15 cellular contexts compared by ENCODE assay signal in genomic region chr2:233076749-233077148, GRCh38. TPM values are rescaled to one million over a fixed set of nuclear protein-coding genes. Genes with fewer than 3 reads are reported as not detected.
DNase-seq lines count a peak whose midpoint lies in the region; ATAC-seq and TF ChIP-seq lines count a peak whose summit lies in the region.
"Had no signal": no experiment of that assay in that cellular context is flagged by ENCODE, and none has a peak within 500 bp of the region (broad histone marks: within the 10 kb centered on the region; RNA-seq: fewer than 3 reads in every experiment).

No MANE protein-coding gene starts in this region.

- peak overlapping the region; percentile 99 for H3K27ac ChIP-seq in DOHH2 (ENCODE audit: low read depth, low read length)
- no peak overlapping the region for H3K27ac ChIP-seq in parathyroid adenoma
- H3K27ac ChIP-seq: lower lobe of right lung, SK-N-MC, WERI-Rb-1 had no signal

- no peak for DNase-seq in activated T-helper 2 cell treated with anti-CD3 and anti-CD28 coated beads, Interferon-gamma antibody, Interleukin-2, Interleukin-4, amounts not matched to agents 10 μg/mL and 5 μg/mL and 100 μg/mL, durations not matched to agents 14 hours and 24 hours and 36 hours (ENCODE audit: low spot score)
- DNase-seq in ecto neural progenitor cell (ENCODE audit: low spot score) (no peak), NCI-H2196 treated with DMSO at 0.1 percent for 48 hours (lab: John Stamatoyannopoulos, UW; ENCODE audit: unreplicated experiment) (no peak)
- DNase-seq: lower lobe of right lung, NCI-H2107, WERI-Rb-1 had no signal

- H3K79me2 ChIP-seq in DOHH2 (ENCODE audit: control insufficient read depth, low read length) (peaks cover 64% of the 10 kb centered on the region), Loucy (ENCODE audit: insufficient read depth, low read length) (peaks cover 80% of the 10 kb centered on the region), parathyroid adenoma (no peaks in the 10 kb centered on the region)

- H3K4me2 ChIP-seq in DOHH2 (ENCODE audit: low read length) (peak overlapping the region; percentile 99), Loucy (ENCODE audit: low read depth, low read length, poor library complexity, severe bottlenecking) (peak overlapping the region; percentile 80), parathyroid adenoma (ENCODE audit: low read length) (peak overlapping the region; percentile 13)

- intact Hi-C loops in activated T-helper 2 cell treated with anti-CD3 and anti-CD28 coated beads, Interferon-gamma antibody, Interleukin-2, Interleukin-4, amounts not matched to agents 10 μg/mL and 5 μg/mL and 100 μg/mL, durations not matched to agents 14 hours and 24 hours and 36 hours (cut with micrococcal nuclease), result no loop called here

- H3K9me2 ChIP-seq in DOHH2 (replicated peaks; ENCODE audit: control insufficient read depth, low read length) (no peaks in the 10 kb centered on the region), Loucy (replicated peaks; ENCODE audit: low read depth, low read length) (no peaks in the 10 kb centered on the region)

- peaks cover 40% of the 10 kb centered on the region for H3K36me3 Mint-ChIP-seq in activated T-helper 2 cell treated with anti-CD3 and anti-CD28 coated beads, Interferon-gamma antibody, Interleukin-2, Interleukin-4, amounts not matched to agents 10 μg/mL and 5 μg/mL and 100 μg/mL, durations not matched to agents 14 hours and 24 hours and 36 hours (ENCODE audit: low read depth)

- no peaks in the 10 kb centered on the region for H3K27me3 Mint-ChIP-seq in activated T-helper 2 cell treated with anti-CD3 and anti-CD28 coated beads, Interferon-gamma antibody, Interleukin-2, Interleukin-4, amounts not matched to agents 10 μg/mL and 5 μg/mL and 100 μg/mL, durations not matched to agents 14 hours and 24 hours and 36 hours (ENCODE audit: low read depth)

- no peak overlapping the region for H3K27ac Mint-ChIP-seq in activated T-helper 2 cell treated with anti-CD3 and anti-CD28 coated beads, Interferon-gamma antibody, Interleukin-2, Interleukin-4, amounts not matched to agents 10 μg/mL and 5 μg/mL and 100 μg/mL, durations not matched to agents 14 hours and 24 hours and 36 hours

- peak overlapping the region; percentile 32 for H3K9ac ChIP-seq in Loucy (ENCODE audit: low read depth, low read length, poor library complexity, severe bottlenecking)
- no peak overlapping the region for H3K9ac ChIP-seq in parathyroid adenoma

- peak overlapping the region; percentile 43 for H3K4me3 Mint-ChIP-seq in activated T-helper 2 cell treated with anti-CD3 and anti-CD28 coated beads, Interferon-gamma antibody, Interleukin-2, Interleukin-4, amounts not matched to agents 10 μg/mL and 5 μg/mL and 100 μg/mL, durations not matched to agents 14 hours and 24 hours and 36 hours (ENCODE audit: low read depth)

- no peak for ATAC-seq in HG03378 (IDR thresholded peaks at IDR 0.05; ENCODE audit: unreplicated experiment)
- ATAC-seq in GM18868 (IDR thresholded peaks at IDR 0.05; ENCODE audit: unreplicated experiment), result no peak

- H2AFZ ChIP-seq in Loucy (ENCODE audit: low read length), result no peak overlapping the region
- H2AFZ ChIP-seq in parathyroid adenoma, result peak overlapping the region; percentile 20

- peaks cover 38% of the 10 kb centered on the region for H3K4me1 Mint-ChIP-seq in activated T-helper 2 cell treated with anti-CD3 and anti-CD28 coated beads, Interferon-gamma antibody, Interleukin-2, Interleukin-4, amounts not matched to agents 10 μg/mL and 5 μg/mL and 100 μg/mL, durations not matched to agents 14 hours and 24 hours and 36 hours (ENCODE audit: low read depth)

- H3K4me1 ChIP-seq in DOHH2 (ENCODE audit: control insufficient read depth, low read length) (peaks cover 99% of the 10 kb centered on the region), Loucy (ENCODE audit: insufficient read depth, low read length, poor library complexity, severe bottlenecking) (peaks cover 68% of the 10 kb centered on the region), parathyroid adenoma (peaks cover 3% of the 10 kb centered on the region)
- H3K4me1 ChIP-seq: right lobe of liver had no signal

- H3K9me3 ChIP-seq in DOHH2 (ENCODE audit: control insufficient read depth, insufficient read depth, low read length) (0 out of 2 replicates have a peak, but pooled peaks cover 2% of the 10 kb centered on the region), Loucy (ENCODE audit: insufficient read depth, low read depth, low read length) (peaks cover 3% of the 10 kb centered on the region), parathyroid adenoma (ENCODE audit: control insufficient read depth, low read length) (no peaks in the 10 kb centered on the region)
- H3K9me3 ChIP-seq: lower lobe of right lung had no signal

- H3K36me3 ChIP-seq in DOHH2 (ENCODE audit: control insufficient read depth, low read length) (peaks cover 50% of the 10 kb centered on the region), Loucy (ENCODE audit: insufficient read depth, low read length) (peaks cover 43% of the 10 kb centered on the region), parathyroid adenoma (ENCODE audit: control insufficient read depth, insufficient read depth, low read length) (no peaks in the 10 kb centered on the region)
- H3K36me3 ChIP-seq: lower lobe of right lung, right lobe of liver, WERI-Rb-1 had no signal

- peaks cover 59% of the 10 kb centered on the region for H3F3A ChIP-seq in DOHH2 (ENCODE audit: control insufficient read depth, insufficient read depth)
- peaks cover 22% of the 10 kb centered on the region for H3F3A ChIP-seq in Loucy (ENCODE audit: low read depth)

- H4K20me1 ChIP-seq in DOHH2 (ENCODE audit: control insufficient read depth, insufficient read depth, low read depth, low read length) (no peaks in the 10 kb centered on the region), Loucy (ENCODE audit: insufficient read depth, low read length, poor library complexity, severe bottlenecking) (peaks cover 62% of the 10 kb centered on the region)

- H3K27me3 ChIP-seq in DOHH2 (ENCODE audit: control insufficient read depth, low read length), result no peaks in the 10 kb centered on the region
- no peaks in the 10 kb centered on the region for H3K27me3 ChIP-seq in Loucy (ENCODE audit: insufficient read depth, low read length, poor library complexity, severe bottlenecking)
- H3K27me3 ChIP-seq in parathyroid adenoma (ENCODE audit: control insufficient read depth, insufficient read depth, low read length), result no peaks in the 10 kb centered on the region
- H3K27me3 ChIP-seq: right lobe of liver had no signal

- H3K4me3 ChIP-seq in DOHH2 (ENCODE audit: low read length), result peak overlapping the region; percentile 72
- peak overlapping the region; percentile 60 for H3K4me3 ChIP-seq in Loucy (ENCODE audit: low read length, poor library complexity, severe bottlenecking)
- H3K4me3 ChIP-seq in parathyroid adenoma (ENCODE audit: low read depth, low read length), result no peak overlapping the region
- H3K4me3 ChIP-seq: lower lobe of right lung, right lobe of liver, SK-N-MC had no signal

- H3K9me3 Mint-ChIP-seq in activated T-helper 2 cell treated with anti-CD3 and anti-CD28 coated beads, Interferon-gamma antibody, Interleukin-2, Interleukin-4, amounts not matched to agents 10 μg/mL and 5 μg/mL and 100 μg/mL, durations not matched to agents 14 hours and 24 hours and 36 hours, result peaks cover 3% of the 10 kb centered on the region

- TF ChIP-seq CTCF in DOHH2 (IDR thresholded peaks at IDR 0.05; ENCODE audit: low read depth, low read length, poor library complexity, severe bottlenecking) (no peak), Loucy (conservative IDR thresholded peaks at IDR 0.05; ENCODE audit: low read length) (no peak), parathyroid adenoma (IDR thresholded peaks at IDR 0.05) (no peak)

RNA-seq across cellular contexts. Expression of gene INPP5D, which starts 16.6 kb away (rescaled TPM):
- total RNA-seq in activated T-helper 2 cell treated with anti-CD3 and anti-CD28 coated beads, Interferon-gamma antibody, Interleukin-2, Interleukin-4, amounts not matched to agents 10 μg/mL and 5 μg/mL and 100 μg/mL, durations not matched to agents 14 hours and 24 hours and 36 hours, result 58.5 and 62.3 TPM in 2 replicates

RNA-seq across cellular contexts. Expression of gene NEU2, which starts 44.3 kb away (rescaled TPM):
- total RNA-seq in activated T-helper 2 cell treated with anti-CD3 and anti-CD28 coated beads, Interferon-gamma antibody, Interleukin-2, Interleukin-4, amounts not matched to agents 10 μg/mL and 5 μg/mL and 100 μg/mL, durations not matched to agents 14 hours and 24 hours and 36 hours, result not detected in 2 replicates
- total RNA-seq: fibroblast of lung, H4, lower lobe of right lung, right lobe of liver had no signal

Comparison
In these comparisons a context has a peak if more than half of its experiments do, and no peak if none do; other contexts are left out.
1. H3K4me2 ChIP-seq: peak in every context shown above with its lines; median percentile 99 in DOHH2; 80 in Loucy; 13 in parathyroid adenoma.